Comparison of ENCODE assay signal across 9 cellular contexts in the genomic region with DNA sequence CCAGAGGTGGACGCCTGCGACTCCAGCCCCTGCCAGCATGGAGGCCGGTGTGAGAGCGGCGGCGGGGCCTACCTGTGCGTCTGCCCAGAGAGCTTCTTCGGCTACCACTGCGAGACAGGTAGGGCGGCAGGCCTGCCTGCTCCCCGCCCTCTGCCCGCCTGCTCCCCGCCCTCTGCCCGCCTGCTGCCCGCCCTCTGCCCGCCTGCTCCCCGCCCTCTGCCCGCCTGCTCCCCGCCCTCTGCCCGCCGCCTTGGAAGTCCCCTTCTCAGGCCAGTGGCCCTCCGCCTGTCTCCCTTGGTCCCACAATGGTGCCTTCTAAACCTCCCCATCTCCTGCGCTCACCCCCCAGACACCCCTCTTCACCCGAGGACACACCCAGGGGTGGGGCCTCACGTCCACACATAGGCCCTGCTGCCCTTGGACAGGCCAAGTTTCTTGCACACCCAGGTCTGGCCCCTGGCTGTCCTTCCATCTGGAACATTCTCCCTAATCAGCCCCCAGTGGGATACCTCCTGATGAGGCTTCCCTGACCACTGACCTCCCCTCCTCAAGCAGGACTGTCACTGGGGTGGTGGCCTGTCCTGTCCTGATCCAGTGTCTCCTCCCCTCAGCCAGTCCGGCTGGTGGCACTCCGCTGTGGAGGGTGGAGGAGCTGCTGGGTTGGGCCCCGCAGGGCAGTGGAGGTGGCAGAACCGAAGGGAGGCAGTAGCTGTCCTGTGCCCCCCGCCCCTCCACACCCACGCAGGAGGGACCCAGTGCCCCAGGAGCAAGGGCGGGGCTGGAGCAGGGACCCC. TPM values are rescaled to one million over a fixed set of nuclear protein-coding genes. Genes with fewer than 3 reads are reported as not detected.
DNase-seq lines count a peak whose midpoint lies in the region; ATAC-seq and TF ChIP-seq lines count a peak whose summit lies in the region.
"Had no signal": no experiment of that assay in that cellular context is flagged by ENCODE, and none has a peak within 500 bp of the region (broad histone marks: within the 10 kb centered on the region; RNA-seq: fewer than 3 reads in every experiment).

No MANE protein-coding gene starts in this region.

- no peaks in the 10 kb centered on the region for H3K79me2 ChIP-seq in mammary epithelial cell (ENCODE audit: insufficient read depth, low read length)

- CTCF ChIA-PET in mammary epithelial cell (lab: Charles Lee; ENCODE audit: low non-redundant PET): interaction anchor here (0.8 kb wide), 1 partner anchor 225 kb away, joined by 5 read pairs; no protein-coding TSS in a partner anchor

- peaks cover 0 to 3% of the 10 kb centered on the region in 2 donors for H3K4me1 Mint-ChIP-seq in natural killer cell treated with Interleukin-12 subunit alpha and Interleukin-12 subunit beta and Interleukin-15 and Interleukin-18, amount 100 ng/mL, for 72 hours (ENCODE audit: low read depth in 2 of 2)

- WGBS in mammary epithelial cell (ENCODE audit: low coverage, missing lambda C conversion rate): 7% methylated on average over 5 of the region's 32 CpGs

- H3K27me3 Mint-ChIP-seq in natural killer cell treated with Interleukin-12 subunit alpha and Interleukin-12 subunit beta and Interleukin-15 and Interleukin-18, amount 100 ng/mL, for 72 hours: peaks cover 0 to 2% of the 10 kb centered on the region in 2 donors

- H3K4me2 ChIP-seq in mammary epithelial cell (ENCODE audit: insufficient read depth, low read depth, low read length): peak overlapping the region; percentile 75

- H3K4me3 ChIP-seq in GM06990 (replicated peaks; ENCODE audit: low read depth, low read length) (no peak overlapping the region), mammary epithelial cell (replicated peaks in 1 of 3; ENCODE audit: insufficient read depth in 1 of 3, low read depth in 2 of 3, low read length in 3 of 3) (peak overlapping the region in 2 of 3 experiments; percentile 16 to 53)
- H3K4me3 ChIP-seq: psoas muscle had no signal

- no peak overlapping the region for H3K27ac ChIP-seq in mammary epithelial cell (ENCODE audit: insufficient read depth, low read depth, low read length)
- H3K27ac ChIP-seq: psoas muscle had no signal

- dilution Hi-C loops in mammary epithelial cell (cut with HindIII; ENCODE audit: low sequenced_read_pairs): no loop called here

- H4K20me1 ChIP-seq in mammary epithelial cell (ENCODE audit: insufficient read depth, low read length): no peaks in the 10 kb centered on the region

- H3K27me3 ChIP-seq in GM06990 (replicated peaks; ENCODE audit: control insufficient read depth, insufficient read depth, low read length) (no peaks in the 10 kb centered on the region; the same call in 1 of the 2 replicates), mammary epithelial cell (ENCODE audit: insufficient read depth, low read length) (peaks cover 4% of the 10 kb centered on the region)

- peak; percentile 24 to 75 for ATAC-seq in natural killer cell treated with Interleukin-12 subunit alpha and Interleukin-12 subunit beta and Interleukin-15 and Interleukin-18, amount 100 ng/mL, for 72 hours
- ATAC-seq in HG03135 (IDR thresholded peaks at IDR 0.05; ENCODE audit: unreplicated experiment): no peak

- TF ChIP-seq CTCF in GM06990 (IDR thresholded peaks at IDR 0.05; ENCODE audit: insufficient read depth, low read length, poor library complexity, severe bottlenecking): no peak
- no peak for TF ChIP-seq CTCF in mammary epithelial cell (conservative IDR thresholded peaks at IDR 0.05 in 1 of 2, IDR thresholded peaks at IDR 0.05 in 1 of 2; ENCODE audit: extremely low read depth in 1 of 2, insufficient read depth in 1 of 2, low read depth in 1 of 2, low read length in 2 of 2)

- no peaks in the 10 kb centered on the region for H3K9me3 ChIP-seq in mammary epithelial cell (replicated peaks; ENCODE audit: insufficient read depth, low read length)
- H3K9me3 ChIP-seq: psoas muscle had no signal

- H3K4me1 ChIP-seq in mammary epithelial cell (ENCODE audit: insufficient read depth, low read length): peaks cover 24% of the 10 kb centered on the region
- H3K4me1 ChIP-seq: psoas muscle had no signal

- peak overlapping the region; percentile 95 for H2AFZ ChIP-seq in mammary epithelial cell (ENCODE audit: low read depth, low read length)

- intact Hi-C loops in mammary epithelial cell (cut with micrococcal nuclease): loop anchor here (5.0 kb wide), 1 partner anchor 152 kb away; no protein-coding TSS in a partner anchor

- H3K36me3 Mint-ChIP-seq in natural killer cell treated with Interleukin-12 subunit alpha and Interleukin-12 subunit beta and Interleukin-15 and Interleukin-18, amount 100 ng/mL, for 72 hours: no peaks in the 10 kb centered on the region

- H3K27ac Mint-ChIP-seq in natural killer cell treated with Interleukin-12 subunit alpha and Interleukin-12 subunit beta and Interleukin-15 and Interleukin-18, amount 100 ng/mL, for 72 hours: no peak overlapping the region

- in situ Hi-C loops in mammary epithelial cell (cut with MboI; ENCODE audit: low sequenced_read_pairs in 2 of 2): loop anchor here in 1 of 2 donors (25.0 kb wide), 1 partner anchor 202 kb away; a partner anchor contains a TSS

- no peak overlapping the region for H3K9ac ChIP-seq in mammary epithelial cell (ENCODE audit: insufficient read depth, low read length)

- no TSS peak for BruUV-seq in mammary epithelial cell (replicated peaks; lab: Mats Ljungman, UMichigan)

- H3K36me3 ChIP-seq in GM06990 (ENCODE audit: control insufficient read depth, insufficient read depth, low read length): no peaks in the 10 kb centered on the region
- H3K36me3 ChIP-seq in mammary epithelial cell (ENCODE audit: insufficient read depth, low read length): no peaks in the 10 kb centered on the region

- DNase-seq in GM06990 (ENCODE audit: extremely low read depth, insufficient read length) (peak; percentile 38), SW480 (ENCODE audit: low spot score) (peak; percentile 43), mammary epithelial cell (peak; percentile 56), AG08396 (ENCODE audit: low spot score) (no peak), kidney glomerular epithelial cell (lab: John Stamatoyannopoulos, UW) (no peak), NOMO-1 (lab: John Stamatoyannopoulos, UW; ENCODE audit: unreplicated experiment in 2 of 2) (no peak)
- no peak for DNase-seq in natural killer cell treated with Interleukin-12 subunit alpha and Interleukin-12 subunit beta and Interleukin-15 and Interleukin-18, amount 100 ng/mL, for 72 hours (ENCODE audit: low spot score)

- no peaks in the 10 kb centered on the region for H3K9me3 Mint-ChIP-seq in natural killer cell treated with Interleukin-12 subunit alpha and Interleukin-12 subunit beta and Interleukin-15 and Interleukin-18, amount 100 ng/mL, for 72 hours

- no peak overlapping the region for H3K4me3 Mint-ChIP-seq in natural killer cell treated with Interleukin-12 subunit alpha and Interleukin-12 subunit beta and Interleukin-15 and Interleukin-18, amount 100 ng/mL, for 72 hours

RNA-seq across cellular contexts. Expression of a gene that starts 37.9 kb away (rescaled TPM):
- 10 to 100 TPM; 18.5 to 21.7 TPM for total RNA-seq in mammary epithelial cell
- polyA plus RNA-seq in mammary epithelial cell: 26.5 TPM
- 18.9 TPM for polyA minus RNA-seq in mammary epithelial cell
- 10 to 100 TPM; 38.1 to 40.5 TPM for total RNA-seq in natural killer cell treated with Interleukin-12 subunit alpha and Interleukin-12 subunit beta and Interleukin-15 and Interleukin-18, amount 100 ng/mL, for 72 hours

Comparison
In these comparisons a context has a peak if more than half of its experiments do, and no peak if none do; other contexts are left out.
1. DNase-seq: peak in GM06990 (single experiment), SW480 (single experiment) and mammary epithelial cell (single experiment); none in natural killer cell treated with Interleukin-12 subunit alpha and Interleukin-12 subunit beta and Interleukin-15 and Interleukin-18, amount 100 ng/mL, for 72 hours (single experiment), AG08396 (single experiment), kidney glomerular epithelial cell (single experiment) and NOMO-1 (0 of 2).